In the genomic region with DNA sequence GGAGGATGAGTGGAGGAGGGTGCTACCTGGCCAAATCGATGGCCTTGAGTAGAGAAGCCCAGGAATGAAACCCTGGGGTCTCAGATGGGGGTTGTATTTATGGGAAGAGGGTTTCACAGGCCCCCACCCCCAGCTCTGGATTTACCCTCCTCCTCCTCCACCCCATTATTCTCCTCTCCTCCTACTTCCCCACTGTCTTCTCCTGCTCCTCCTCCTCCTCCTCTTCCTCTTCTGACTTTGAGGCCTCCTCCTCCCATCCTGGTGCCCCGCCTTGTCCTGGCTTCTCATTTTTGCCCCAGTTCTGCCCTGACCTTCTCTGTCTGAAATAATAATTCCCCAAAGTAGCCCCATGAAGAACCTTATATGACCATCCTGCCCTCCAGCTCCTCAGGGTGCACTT, we compare ENCODE assay signal across 21 cellular contexts.
"Had no signal": no experiment of that assay in that cellular context is flagged by ENCODE, and none has a peak within 500 bp of the region (broad histone marks: within the 10 kb centered on the region; RNA-seq: fewer than 3 reads in every experiment).

No MANE protein-coding gene starts in this region.

- H3K9me3 ChIP-seq: left ventricle myocardium inferior, neutrophil, pancreas, stomach, testis, upper lobe of left lung had no signal

- H3K27me3 Mint-ChIP-seq: activated CD4-positive, alpha-beta T cell treated with anti-CD3 and anti-CD28 coated beads, Interleukin-2, amount 10 ng/mL, durations not matched to agents 24 days and 14 days; activated CD8-positive, alpha-beta T cell treated with anti-CD3 and anti-CD28 coated beads for 36 hours; activated naive CD8-positive, alpha-beta T cell treated with anti-CD3 and anti-CD28 coated beads, Interleukin-2, amount 10 ng/mL, durations not matched to agents 7 days and 5 days had no signal

- DNase-seq: activated effector memory CD4-positive, alpha-beta T cell treated with Interleukin-2 at 50 U/mL for 16 hours; activated naive CD8-positive, alpha-beta T cell treated with anti-CD3 and anti-CD28 coated beads, Interleukin-2, amount 10 ng/mL, durations not matched to agents 7 days and 5 days; activated T-cell treated with anti-CD3 and anti-CD28 coated beads, Interleukin-2, amount 50 U/mL, for 1 hour; amygdala; foreskin melanocyte; glutamatergic neuron; hippocampal formation; kidney; left ventricle myocardium inferior; pancreas; stimulated activated CD4-positive, alpha-beta T cell treated with anti-CD3 and anti-CD28 coated beads, Interleukin-4, amount 100 ng/mL, for 1 hour; stomach; T-helper 9 cell; testis; upper lobe of left lung had no signal

- H3K4me3 Mint-ChIP-seq: activated CD4-positive, alpha-beta T cell treated with anti-CD3 and anti-CD28 coated beads, Interleukin-2, amount 10 ng/mL, durations not matched to agents 24 days and 14 days; activated CD8-positive, alpha-beta T cell treated with anti-CD3 and anti-CD28 coated beads for 36 hours; activated naive CD8-positive, alpha-beta T cell treated with anti-CD3 and anti-CD28 coated beads, Interleukin-2, amount 10 ng/mL, durations not matched to agents 7 days and 5 days had no signal

- H3K36me3 ChIP-seq: cardiac muscle cell, left ventricle myocardium inferior, neutrophil, pancreas, stomach, upper lobe of left lung had no signal

- ATAC-seq: pancreas, sciatic nerve had no signal

- H3K4me2 ChIP-seq: smooth muscle cell had no signal

- H3K27ac ChIP-seq: cardiac muscle cell, left ventricle myocardium inferior, neutrophil, pancreas, stomach, testis, upper lobe of left lung had no signal

- H3K27ac Mint-ChIP-seq: activated CD4-positive, alpha-beta T cell treated with anti-CD3 and anti-CD28 coated beads, Interleukin-2, amount 10 ng/mL, durations not matched to agents 24 days and 14 days; activated naive CD8-positive, alpha-beta T cell treated with anti-CD3 and anti-CD28 coated beads, Interleukin-2, amount 10 ng/mL, durations not matched to agents 7 days and 5 days had no signal

- H3K9me3 Mint-ChIP-seq: activated CD8-positive, alpha-beta T cell treated with anti-CD3 and anti-CD28 coated beads for 36 hours had no signal

- H3K4me3 ChIP-seq: cardiac muscle cell, left ventricle myocardium inferior, pancreas, smooth muscle cell, stomach, testis, upper lobe of left lung had no signal

- H3K27me3 ChIP-seq: cardiac muscle cell, pancreas, stomach, testis, upper lobe of left lung had no signal

- H3K4me1 ChIP-seq: pancreas had no signal
